Comparison of ENCODE assay signal across 8 cellular contexts in genomic region chr12:89494411-89495231, GRCh38. TPM values are rescaled to one million over a fixed set of nuclear protein-coding genes. Genes with fewer than 3 reads are reported as not detected.
DNase-seq lines count a peak whose midpoint lies in the region; ATAC-seq lines count a peak whose summit lies in the region.

No MANE protein-coding gene starts in this region.

- ATAC-seq in GM21717 (IDR thresholded peaks at IDR 0.05; ENCODE audit: unreplicated experiment) (peak; percentile 67), naive B cell (ENCODE audit: low read depth in 2 of 2) (peak; percentile 21 to 46)

- peak overlapping the region in 7 of 8 donors; percentile 32 to 87 (median 70) for H3K4me3 Mint-ChIP-seq in naive B cell

- no peaks in the 10 kb centered on the region for H3K9me3 Mint-ChIP-seq in naive B cell

- peak; percentile 76 for DNase-seq in ELR (ENCODE audit: low read depth)
- DNase-seq in activated CD4-positive, CD25-positive, alpha-beta regulatory T cell treated with anti-CD3 and anti-CD28 coated beads, Interleukin-2, amount 50 U/mL, for 72 hours, result peak; percentile 50
- DNase-seq in naive B cell, result no peak
- DNase-seq in ureter (ENCODE audit: low spot score), result no peak
- no peak for DNase-seq in NCI-H446 (lab: John Stamatoyannopoulos, UW)
- DNase-seq in dedifferentiated amniotic fluid mesenchymal stem cell (ENCODE audit: extremely low spot score), result no peak
- no peak for DNase-seq in UCSD-AML1 (lab: John Stamatoyannopoulos, UW; ENCODE audit: unreplicated experiment)

- peaks cover 36 to 46% (median 42%) of the 10 kb centered on the region in 3 donors for H3K4me1 Mint-ChIP-seq in naive B cell

- peaks cover 5 to 21% of the 10 kb centered on the region in 2 donors for H3K36me3 Mint-ChIP-seq in naive B cell

- H3K27me3 Mint-ChIP-seq in naive B cell, result no peaks in the 10 kb centered on the region

- peak overlapping the region; percentile 16 to 97 (median 71) for H3K27ac Mint-ChIP-seq in naive B cell

RNA-seq across cellular contexts. Expression of gene GALNT4, which starts 30.0 kb away (rescaled TPM):
- polyA plus RNA-seq in naive B cell (ENCODE audit: low read depth in 6 of 6), result 1 to 10 TPM in 5 of 6 donors, not detected in 1; 2.7 to 8.1 (median 6.6) TPM
- 11.7 TPM for total RNA-seq in ureter

RNA-seq across cellular contexts. Expression of gene POC1B, which starts 31.2 kb away (rescaled TPM):
- polyA plus RNA-seq in naive B cell (ENCODE audit: low read depth in 6 of 6), result 10 to 100 TPM; 41.2 to 65.8 (median 45.1) TPM
- total RNA-seq in ureter, result 32.3 TPM

Comparison
In these comparisons a context has a peak if more than half of its experiments do, and no peak if none do; other contexts are left out.
1. DNase-seq: peak in ELR (single experiment) and activated CD4-positive, CD25-positive, alpha-beta regulatory T cell treated with anti-CD3 and anti-CD28 coated beads, Interleukin-2, amount 50 U/mL, for 72 hours (single experiment); none in naive B cell (single experiment), ureter (single experiment), NCI-H446 (0 of 2), dedifferentiated amniotic fluid mesenchymal stem cell (single experiment) and UCSD-AML1 (single experiment).